1 cellular context compared by ENCODE assay signal in genomic region chr2:237096201-237096600, GRCh38.
TF ChIP-seq lines count a peak whose summit lies in the region.

No MANE protein-coding gene starts in this region.

TF ChIP-seq in endothelial cell of umbilical vein, 7 proteins besides CTCF, POLR2A, EP300 and RAD21 (continued from another document):
- no peak for TF ChIP-seq MAX (IDR thresholded peaks at IDR 0.05; ENCODE audit: insufficient read depth, insufficient read length)
- peak; percentile 74 for TF ChIP-seq POLR2AphosphoS5 (IDR thresholded peaks at IDR 0.05; ENCODE audit: insufficient read depth, low read depth, low read length)
- no peak for TF ChIP-seq MYC (IDR thresholded peaks at IDR 0.05; ENCODE audit: low read depth, low read length)
